3 cellular contexts compared by ENCODE assay signal in the genomic region with DNA sequence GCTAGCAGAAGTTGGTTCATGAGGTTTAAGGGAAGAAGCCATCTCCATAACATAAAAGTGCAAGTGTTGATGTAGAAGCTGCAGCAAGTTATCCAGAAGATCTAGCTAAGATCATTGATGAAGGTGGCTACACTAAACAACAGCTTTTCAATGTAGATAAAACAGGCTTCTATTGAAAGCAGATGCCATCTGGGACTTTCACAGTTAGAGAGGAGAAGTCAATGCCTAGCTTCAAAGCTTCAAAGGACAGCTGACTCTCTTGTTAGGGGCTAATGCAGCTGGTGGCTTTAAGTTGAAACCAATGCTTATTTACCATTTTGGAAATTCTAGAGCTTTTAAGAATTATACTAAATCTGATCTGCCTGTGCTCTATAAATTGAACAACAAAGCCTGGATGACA. TPM values are rescaled to one million over a fixed set of nuclear protein-coding genes. Genes with fewer than 3 reads are reported as not detected.
"Had no signal": no experiment of that assay in that cellular context is flagged by ENCODE, and none has a peak within 500 bp of the region (broad histone marks: within the 10 kb centered on the region; RNA-seq: fewer than 3 reads in every experiment).

No MANE protein-coding gene starts in this region.

RNA-seq across cellular contexts. Expression of a gene that starts 25.3 kb away (rescaled TPM):
- polyA plus RNA-seq: HepG2, IMR-90, K562 had no signal
